Comparison of ENCODE assay signal across 8 cellular contexts in the genomic region with DNA sequence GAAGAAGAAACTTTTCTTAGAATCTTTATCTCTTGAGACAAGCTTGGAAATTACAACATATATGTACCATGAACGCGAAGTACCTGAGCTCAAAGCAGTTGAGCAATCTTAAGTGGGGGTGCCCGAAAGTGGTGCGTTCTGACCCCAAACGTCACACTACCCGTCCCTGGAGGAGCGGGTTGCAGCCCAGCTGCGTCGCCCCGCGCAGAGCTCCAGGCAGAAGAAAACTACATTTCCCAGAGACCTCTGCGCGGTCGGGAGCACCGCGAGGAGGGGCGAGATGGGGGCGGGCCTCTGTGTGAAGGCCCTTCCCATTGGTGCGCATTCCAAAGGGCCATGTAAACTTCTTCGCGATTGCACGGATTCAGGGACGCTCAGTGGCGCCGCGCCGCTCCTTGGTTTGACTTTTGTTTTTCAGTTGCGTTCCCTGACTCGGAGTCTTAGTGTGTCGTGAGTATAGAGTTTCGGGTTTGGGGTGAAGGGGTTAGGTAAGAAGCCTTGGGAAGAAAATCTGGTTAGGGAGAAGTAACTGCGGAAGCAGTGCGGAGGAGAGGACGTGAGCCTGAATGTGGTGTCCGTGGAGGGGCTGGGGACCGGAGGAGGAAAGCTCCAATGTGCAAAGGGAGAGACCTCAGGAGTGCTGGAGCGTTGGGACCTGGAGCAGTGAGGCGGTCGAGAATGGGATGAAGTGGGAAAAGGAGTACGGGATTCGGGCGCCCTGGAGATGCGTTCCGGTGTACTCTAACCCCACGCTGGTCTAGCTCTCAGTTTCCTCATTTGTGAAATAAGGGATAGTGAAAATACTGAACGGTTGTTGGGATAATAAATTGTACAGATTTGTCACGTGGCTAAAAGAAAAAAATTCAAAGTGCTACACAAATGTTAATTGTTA. TPM values are rescaled to one million over a fixed set of nuclear protein-coding genes. Genes with fewer than 3 reads are reported as not detected.
DNase-seq lines count a peak whose midpoint lies in the region; ATAC-seq and TF ChIP-seq lines count a peak whose summit lies in the region.

TSS of gene CCDC77 (plus strand) at position 410 of the 892 bp plus-strand sequence. CDS start 7,740 bp downstream, outside the sequence.

- peak within 1 kb of the TSS; percentile 89 for H3K4me2 ChIP-seq in fibroblast of lung (ENCODE audit: extremely low read depth, insufficient read depth, low read length)
- H3K4me2 ChIP-seq in neural cell (ENCODE audit: low read length) = peak within 1 kb of the TSS; percentile 66

- H3K9me2 ChIP-seq in neural cell (ENCODE audit: insufficient read depth, low read length) = no peaks in the 10 kb centered on the region

- no peak for TF ChIP-seq EP300 in neural cell (conservative IDR thresholded peaks at IDR 0.05; ENCODE audit: poor library complexity, severe bottlenecking)

- peak within 1 kb of the TSS; percentile 88 for H2AFZ ChIP-seq in fibroblast of lung (ENCODE audit: low read length)
- H2AFZ ChIP-seq in neural cell (ENCODE audit: low read depth, low read length) = peak within 1 kb of the TSS; percentile 80

- no peaks in the 10 kb centered on the region for H4K20me1 ChIP-seq in fibroblast of lung (ENCODE audit: control insufficient read depth, extremely low read depth, insufficient read depth, low read length)
- no peaks in the 10 kb centered on the region for H4K20me1 ChIP-seq in neural cell (ENCODE audit: insufficient read depth)

- no peaks in the 10 kb centered on the region for H3F3A ChIP-seq in neural cell (ENCODE audit: insufficient read depth, low read length, poor library complexity, severe bottlenecking)

- no peak for TF ChIP-seq RAD21 in neural cell (conservative IDR thresholded peaks at IDR 0.05)

- H3K9ac ChIP-seq in fibroblast of lung (ENCODE audit: insufficient read depth, low read length) (peak within 1 kb of the TSS; percentile 58), neural cell (ENCODE audit: low read length) (peak within 1 kb of the TSS; percentile 57)

- H3K36me3 ChIP-seq in fibroblast of lung (ENCODE audit: control insufficient read depth, insufficient read depth, low read length) = no peaks in the 10 kb centered on the region
- no peaks in the 10 kb centered on the region for H3K36me3 ChIP-seq in neural cell (ENCODE audit: insufficient read depth, low read length)

- peak; percentile 62 for DNase-seq in CMK (ENCODE audit: low read depth)
- DNase-seq in HuH-7 (ENCODE audit: low spot score) = peak; percentile 80
- peak; percentile 78 for DNase-seq in activated CD8-positive, alpha-beta memory T cell treated with anti-CD3 and anti-CD28 coated beads, Interleukin-2, amount 50 U/mL, for 24 hours (ENCODE audit: extremely low read depth)
- peak; percentile 86 to 92 for DNase-seq in fibroblast of lung (ENCODE audit: low read depth in 2 of 2)
- DNase-seq in substantia nigra (lab: John Stamatoyannopoulos, UW) = no peak
- DNase-seq in NCI-H1105 (lab: John Stamatoyannopoulos, UW) = no peak

- peaks cover 3% of the 10 kb centered on the region for H3K79me2 ChIP-seq in fibroblast of lung (ENCODE audit: control insufficient read depth, insufficient read depth, low read length)
- H3K79me2 ChIP-seq in neural cell (replicated peaks; ENCODE audit: insufficient read depth, low read length) = peaks cover 13% of the 10 kb centered on the region

- TF ChIP-seq CTCF in fibroblast of lung (conservative IDR thresholded peaks at IDR 0.05 in 1 of 2, IDR thresholded peaks at IDR 0.05 in 1 of 2; ENCODE audit: low read depth in 1 of 2, low read length in 2 of 2) (peak in 1 of 2 donors; percentile 41), neural cell (IDR thresholded peaks at IDR 0.05; ENCODE audit: poor library complexity, severe bottlenecking) (peak; percentile 59)

- peak within 1 kb of the TSS; percentile 40 for H3K27ac ChIP-seq in fibroblast of lung (ENCODE audit: insufficient read depth, low read length)
- H3K27ac ChIP-seq in neural cell (ENCODE audit: low read length) = peak within 1 kb of the TSS; percentile 53
- peak within 1 kb of the TSS; percentile 60 for H3K27ac ChIP-seq in substantia nigra (ENCODE audit: low read depth, low read length, poor library complexity, severe bottlenecking)

- no peaks in the 10 kb centered on the region for H3K27me3 ChIP-seq in fibroblast of lung (ENCODE audit: control insufficient read depth, insufficient read depth, low read length)
- no peaks in the 10 kb centered on the region for H3K27me3 ChIP-seq in neural cell (ENCODE audit: insufficient read depth, low read depth, low read length)

- peak; percentile 95 for ATAC-seq in GM21447 (IDR thresholded peaks at IDR 0.05; ENCODE audit: unreplicated experiment)

- H3K9me3 ChIP-seq in fibroblast of lung (ENCODE audit: control insufficient read depth, insufficient read depth, low read depth, low read length) (no peaks in the 10 kb centered on the region), neural cell (ENCODE audit: low read length) (no peaks in the 10 kb centered on the region)

- H3K4me3 ChIP-seq in fibroblast of lung (replicated peaks in 1 of 4; ENCODE audit: control extremely low read depth in 1 of 4, insufficient read depth in 1 of 4, low read depth in 3 of 4, low read length in 4 of 4) (peak within 1 kb of the TSS; percentile 69 to 99 (median 80)), neural cell (ENCODE audit: low read length) (peak within 1 kb of the TSS; percentile 75)

- H3K4me1 ChIP-seq in fibroblast of lung (ENCODE audit: control insufficient read depth, extremely low read depth, insufficient read depth, low read length) = no peaks in the 10 kb centered on the region

TF ChIP-seq in neural cell, 6 proteins besides CTCF, POLR2A, EP300 and RAD21:
- no peak for TF ChIP-seq EZH2 (IDR thresholded peaks at IDR 0.05; ENCODE audit: borderline replicate concordance, insufficient read depth, low read length, poor library complexity, severe bottlenecking)
- TF ChIP-seq, protein P1, sequence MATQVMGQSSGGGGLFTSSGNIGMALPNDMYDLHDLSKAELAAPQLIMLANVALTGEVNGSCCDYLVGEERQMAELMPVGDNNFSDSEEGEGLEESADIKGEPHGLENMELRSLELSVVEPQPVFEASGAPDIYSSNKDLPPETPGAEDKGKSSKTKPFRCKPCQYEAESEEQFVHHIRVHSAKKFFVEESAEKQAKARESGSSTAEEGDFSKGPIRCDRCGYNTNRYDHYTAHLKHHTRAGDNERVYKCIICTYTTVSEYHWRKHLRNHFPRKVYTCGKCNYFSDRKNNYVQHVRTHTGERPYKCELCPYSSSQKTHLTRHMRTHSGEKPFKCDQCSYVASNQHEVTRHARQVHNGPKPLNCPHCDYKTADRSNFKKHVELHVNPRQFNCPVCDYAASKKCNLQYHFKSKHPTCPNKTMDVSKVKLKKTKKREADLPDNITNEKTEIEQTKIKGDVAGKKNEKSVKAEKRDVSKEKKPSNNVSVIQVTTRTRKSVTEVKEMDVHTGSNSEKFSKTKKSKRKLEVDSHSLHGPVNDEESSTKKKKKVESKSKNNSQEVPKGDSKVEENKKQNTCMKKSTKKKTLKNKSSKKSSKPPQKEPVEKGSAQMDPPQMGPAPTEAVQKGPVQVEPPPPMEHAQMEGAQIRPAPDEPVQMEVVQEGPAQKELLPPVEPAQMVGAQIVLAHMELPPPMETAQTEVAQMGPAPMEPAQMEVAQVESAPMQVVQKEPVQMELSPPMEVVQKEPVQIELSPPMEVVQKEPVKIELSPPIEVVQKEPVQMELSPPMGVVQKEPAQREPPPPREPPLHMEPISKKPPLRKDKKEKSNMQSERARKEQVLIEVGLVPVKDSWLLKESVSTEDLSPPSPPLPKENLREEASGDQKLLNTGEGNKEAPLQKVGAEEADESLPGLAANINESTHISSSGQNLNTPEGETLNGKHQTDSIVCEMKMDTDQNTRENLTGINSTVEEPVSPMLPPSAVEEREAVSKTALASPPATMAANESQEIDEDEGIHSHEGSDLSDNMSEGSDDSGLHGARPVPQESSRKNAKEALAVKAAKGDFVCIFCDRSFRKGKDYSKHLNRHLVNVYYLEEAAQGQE (IDR thresholded peaks at IDR 0.05; ENCODE audit: borderline replicate concordance) = no peak
- TF ChIP-seq TAF1 (IDR thresholded peaks at IDR 0.05; ENCODE audit: low read depth) = peak; percentile 31
- peak; percentile 39 for TF ChIP-seq POLR2AphosphoS5 (IDR thresholded peaks at IDR 0.05)
- no peak for TF ChIP-seq SMC3 (conservative IDR thresholded peaks at IDR 0.05; ENCODE audit: poor library complexity)
- peak; percentile 91 for TF ChIP-seq MXI1 (conservative IDR thresholded peaks at IDR 0.05; ENCODE audit: poor library complexity, severe bottlenecking)

RNA-seq across cellular contexts. Expression of gene CCDC77, which starts in this region (rescaled TPM):
- total RNA-seq in fibroblast of lung = 4.4 and 6.8 TPM in 2 replicates
- polyA plus RNA-seq in fibroblast of lung (8.8 and 8.9 TPM in 2 replicates), neural cell (30.6 and 42.9 TPM in 2 replicates)
- 5.4 and 5.6 TPM in 2 replicates for polyA plus RNA-seq in fibroblast of lung (2012)
- polyA minus RNA-seq in fibroblast of lung (ENCODE audit: low replicate concordance) (2.5 and 6.4 TPM in 2 replicates), neural cell (29.7 and 42.3 TPM in 2 replicates)

Comparison
In these comparisons a context has a peak if more than half of its experiments do, and no peak if none do; other contexts are left out.
1. DNase-seq: peak in CMK (single experiment), HuH-7 (single experiment), activated CD8-positive, alpha-beta memory T cell treated with anti-CD3 and anti-CD28 coated beads, Interleukin-2, amount 50 U/mL, for 24 hours (single experiment) and fibroblast of lung (2 of 2); none in substantia nigra (0 of 49) and NCI-H1105 (single experiment).
2. Peak in every context shown above with its lines, with median percentiles within 50 percentile points of each other: H3K27ac ChIP-seq.